Comparison of ENCODE assay signal across 19 cellular contexts in genomic region chr6:120302041-120302440, GRCh38.
"Had no signal": no experiment of that assay in that cellular context is flagged by ENCODE, and none has a peak within 500 bp of the region (broad histone marks: within the 10 kb centered on the region; RNA-seq: fewer than 3 reads in every experiment).

No MANE protein-coding gene starts in this region.

- H3K9me3 Mint-ChIP-seq: IgD-negative memory B cell had no signal

- FAIRE-seq: K562 had no signal

- H3K4me1 Mint-ChIP-seq: IgD-negative memory B cell had no signal

- H3K4me3 Mint-ChIP-seq: IgD-negative memory B cell had no signal

- H3K4me3 ChIP-seq: K562 had no signal

- H3K4me2 ChIP-seq: KMS-11, SK-N-SH had no signal

- H3K9me3 ChIP-seq: SK-N-SH had no signal

- ATAC-seq: K562 had no signal

- H3K27me3 Mint-ChIP-seq: IgD-negative memory B cell had no signal

- H3K27ac ChIP-seq: KMS-11 had no signal

- H3K27ac Mint-ChIP-seq: IgD-negative memory B cell had no signal

- DNase-seq: Kasumi-1, MV-4-11, NCI-H1048, NCI-H1105, NCI-H1436 treated with DMSO at 0.1 percent for 48 hours, NCI-H1694, NCI-H187 treated with DMSO at 0.1 percent for 48 hours, NCI-H2029 treated with DMSO at 0.1 percent for 48 hours, NCI-H2171 treated with DMSO at 0.1 percent for 48 hours, NCI-H345, NCI-H446 treated with DMSO at 0.1 percent for 48 hours, NCI-H510A treated with DMSO at 0.1 percent for 48 hours, Right ventricle myocardium superior, RPMI8226, SK-N-SH, SW 1271 had no signal

- H3K36me3 Mint-ChIP-seq: IgD-negative memory B cell had no signal

- H3K9ac ChIP-seq: KMS-11, SK-N-SH had no signal
